In the genomic region with DNA sequence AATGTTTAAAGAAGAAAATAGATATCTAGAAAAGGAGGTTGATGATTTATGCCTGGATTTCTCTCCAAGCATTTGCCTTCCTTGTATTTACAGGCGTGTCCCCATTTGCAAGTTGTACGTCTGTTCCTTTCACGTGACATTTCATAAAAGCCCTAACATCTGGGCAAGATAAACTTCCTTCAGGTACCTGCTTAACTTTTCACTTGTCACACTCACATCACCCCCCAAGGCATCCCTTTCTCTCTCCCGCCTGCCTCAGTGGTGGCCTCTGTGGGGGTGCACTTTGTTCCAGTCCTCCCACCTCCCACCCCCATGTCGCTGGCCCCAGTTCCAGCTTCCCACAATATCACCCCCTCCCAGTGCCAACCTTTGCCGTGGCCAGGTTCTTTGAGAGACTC, we compare ENCODE assay signal across 1 cellular context.
TF ChIP-seq lines count a peak whose summit lies in the region.

No MANE protein-coding gene starts in this region.

TF ChIP-seq in GM23338, 12 proteins besides CTCF, POLR2A, EP300 and RAD21 (continued from another document):
- TF ChIP-seq, protein P1, sequence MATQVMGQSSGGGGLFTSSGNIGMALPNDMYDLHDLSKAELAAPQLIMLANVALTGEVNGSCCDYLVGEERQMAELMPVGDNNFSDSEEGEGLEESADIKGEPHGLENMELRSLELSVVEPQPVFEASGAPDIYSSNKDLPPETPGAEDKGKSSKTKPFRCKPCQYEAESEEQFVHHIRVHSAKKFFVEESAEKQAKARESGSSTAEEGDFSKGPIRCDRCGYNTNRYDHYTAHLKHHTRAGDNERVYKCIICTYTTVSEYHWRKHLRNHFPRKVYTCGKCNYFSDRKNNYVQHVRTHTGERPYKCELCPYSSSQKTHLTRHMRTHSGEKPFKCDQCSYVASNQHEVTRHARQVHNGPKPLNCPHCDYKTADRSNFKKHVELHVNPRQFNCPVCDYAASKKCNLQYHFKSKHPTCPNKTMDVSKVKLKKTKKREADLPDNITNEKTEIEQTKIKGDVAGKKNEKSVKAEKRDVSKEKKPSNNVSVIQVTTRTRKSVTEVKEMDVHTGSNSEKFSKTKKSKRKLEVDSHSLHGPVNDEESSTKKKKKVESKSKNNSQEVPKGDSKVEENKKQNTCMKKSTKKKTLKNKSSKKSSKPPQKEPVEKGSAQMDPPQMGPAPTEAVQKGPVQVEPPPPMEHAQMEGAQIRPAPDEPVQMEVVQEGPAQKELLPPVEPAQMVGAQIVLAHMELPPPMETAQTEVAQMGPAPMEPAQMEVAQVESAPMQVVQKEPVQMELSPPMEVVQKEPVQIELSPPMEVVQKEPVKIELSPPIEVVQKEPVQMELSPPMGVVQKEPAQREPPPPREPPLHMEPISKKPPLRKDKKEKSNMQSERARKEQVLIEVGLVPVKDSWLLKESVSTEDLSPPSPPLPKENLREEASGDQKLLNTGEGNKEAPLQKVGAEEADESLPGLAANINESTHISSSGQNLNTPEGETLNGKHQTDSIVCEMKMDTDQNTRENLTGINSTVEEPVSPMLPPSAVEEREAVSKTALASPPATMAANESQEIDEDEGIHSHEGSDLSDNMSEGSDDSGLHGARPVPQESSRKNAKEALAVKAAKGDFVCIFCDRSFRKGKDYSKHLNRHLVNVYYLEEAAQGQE (IDR thresholded peaks at IDR 0.05; ENCODE audit: unreplicated experiment): no peak
- no peak for TF ChIP-seq ZNF114 (CRISPR knock-in tag; IDR thresholded peaks at IDR 0.05)
- TF ChIP-seq, protein P2, sequence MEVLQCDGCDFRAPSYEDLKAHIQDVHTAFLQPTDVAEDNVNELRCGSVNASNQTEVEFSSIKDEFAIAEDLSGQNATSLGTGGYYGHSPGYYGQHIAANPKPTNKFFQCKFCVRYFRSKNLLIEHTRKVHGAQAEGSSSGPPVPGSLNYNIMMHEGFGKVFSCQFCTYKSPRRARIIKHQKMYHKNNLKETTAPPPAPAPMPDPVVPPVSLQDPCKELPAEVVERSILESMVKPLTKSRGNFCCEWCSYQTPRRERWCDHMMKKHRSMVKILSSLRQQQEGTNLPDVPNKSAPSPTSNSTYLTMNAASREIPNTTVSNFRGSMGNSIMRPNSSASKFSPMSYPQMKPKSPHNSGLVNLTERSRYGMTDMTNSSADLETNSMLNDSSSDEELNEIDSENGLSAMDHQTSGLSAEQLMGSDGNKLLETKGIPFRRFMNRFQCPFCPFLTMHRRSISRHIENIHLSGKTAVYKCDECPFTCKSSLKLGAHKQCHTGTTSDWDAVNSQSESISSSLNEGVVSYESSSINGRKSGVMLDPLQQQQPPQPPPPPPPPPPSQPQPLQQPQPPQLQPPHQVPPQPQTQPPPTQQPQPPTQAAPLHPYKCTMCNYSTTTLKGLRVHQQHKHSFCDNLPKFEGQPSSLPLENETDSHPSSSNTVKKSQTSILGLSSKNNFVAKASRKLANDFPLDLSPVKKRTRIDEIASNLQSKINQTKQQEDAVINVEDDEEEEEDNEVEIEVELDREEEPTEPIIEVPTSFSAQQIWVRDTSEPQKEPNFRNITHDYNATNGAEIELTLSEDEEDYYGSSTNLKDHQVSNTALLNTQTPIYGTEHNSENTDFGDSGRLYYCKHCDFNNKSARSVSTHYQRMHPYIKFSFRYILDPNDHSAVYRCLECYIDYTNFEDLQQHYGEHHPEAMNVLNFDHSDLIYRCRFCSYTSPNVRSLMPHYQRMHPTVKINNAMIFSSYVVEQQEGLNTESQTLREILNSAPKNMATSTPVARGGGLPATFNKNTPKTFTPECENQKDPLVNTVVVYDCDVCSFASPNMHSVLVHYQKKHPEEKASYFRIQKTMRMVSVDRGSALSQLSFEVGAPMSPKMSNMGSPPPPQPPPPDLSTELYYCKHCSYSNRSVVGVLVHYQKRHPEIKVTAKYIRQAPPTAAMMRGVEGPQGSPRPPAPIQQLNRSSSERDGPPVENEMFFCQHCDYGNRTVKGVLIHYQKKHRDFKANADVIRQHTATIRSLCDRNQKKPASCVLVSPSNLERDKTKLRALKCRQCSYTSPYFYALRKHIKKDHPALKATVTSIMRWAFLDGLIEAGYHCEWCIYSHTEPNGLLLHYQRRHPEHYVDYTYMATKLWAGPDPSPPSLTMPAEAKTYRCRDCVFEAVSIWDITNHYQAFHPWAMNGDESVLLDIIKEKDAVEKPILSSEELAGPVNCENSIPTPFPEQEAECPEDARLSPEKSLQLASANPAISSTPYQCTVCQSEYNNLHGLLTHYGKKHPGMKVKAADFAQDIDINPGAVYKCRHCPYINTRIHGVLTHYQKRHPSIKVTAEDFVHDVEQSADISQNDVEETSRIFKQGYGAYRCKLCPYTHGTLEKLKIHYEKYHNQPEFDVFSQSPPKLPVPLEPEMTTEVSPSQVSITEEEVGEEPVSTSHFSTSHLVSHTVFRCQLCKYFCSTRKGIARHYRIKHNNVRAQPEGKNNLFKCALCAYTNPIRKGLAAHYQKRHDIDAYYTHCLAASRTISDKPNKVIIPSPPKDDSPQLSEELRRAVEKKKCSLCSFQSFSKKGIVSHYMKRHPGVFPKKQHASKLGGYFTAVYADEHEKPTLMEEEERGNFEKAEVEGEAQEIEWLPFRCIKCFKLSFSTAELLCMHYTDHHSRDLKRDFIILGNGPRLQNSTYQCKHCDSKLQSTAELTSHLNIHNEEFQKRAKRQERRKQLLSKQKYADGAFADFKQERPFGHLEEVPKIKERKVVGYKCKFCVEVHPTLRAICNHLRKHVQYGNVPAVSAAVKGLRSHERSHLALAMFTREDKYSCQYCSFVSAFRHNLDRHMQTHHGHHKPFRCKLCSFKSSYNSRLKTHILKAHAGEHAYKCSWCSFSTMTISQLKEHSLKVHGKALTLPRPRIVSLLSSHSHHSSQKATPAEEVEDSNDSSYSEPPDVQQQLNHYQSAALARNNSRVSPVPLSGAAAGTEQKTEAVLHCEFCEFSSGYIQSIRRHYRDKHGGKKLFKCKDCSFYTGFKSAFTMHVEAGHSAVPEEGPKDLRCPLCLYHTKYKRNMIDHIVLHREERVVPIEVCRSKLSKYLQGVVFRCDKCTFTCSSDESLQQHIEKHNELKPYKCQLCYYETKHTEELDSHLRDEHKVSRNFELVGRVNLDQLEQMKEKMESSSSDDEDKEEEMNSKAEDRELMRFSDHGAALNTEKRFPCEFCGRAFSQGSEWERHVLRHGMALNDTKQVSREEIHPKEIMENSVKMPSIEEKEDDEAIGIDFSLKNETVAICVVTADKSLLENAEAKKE (CRISPR knock-in tag; IDR thresholded peaks at IDR 0.05): no peak
- no peak for TF ChIP-seq POLR2AphosphoS5 (IDR thresholded peaks at IDR 0.05; ENCODE audit: low read depth)
- no peak for TF ChIP-seq NANOG (IDR thresholded peaks at IDR 0.05; ENCODE audit: borderline replicate concordance)
- TF ChIP-seq STAT1 (IDR thresholded peaks at IDR 0.05; ENCODE audit: unreplicated experiment): no peak
- no peak for TF ChIP-seq JUNB (IDR thresholded peaks at IDR 0.05; ENCODE audit: unreplicated experiment)
- no peak for TF ChIP-seq ZNF331 (CRISPR knock-in tag; IDR thresholded peaks at IDR 0.05; ENCODE audit: low read depth)
- TF ChIP-seq, protein P3, sequence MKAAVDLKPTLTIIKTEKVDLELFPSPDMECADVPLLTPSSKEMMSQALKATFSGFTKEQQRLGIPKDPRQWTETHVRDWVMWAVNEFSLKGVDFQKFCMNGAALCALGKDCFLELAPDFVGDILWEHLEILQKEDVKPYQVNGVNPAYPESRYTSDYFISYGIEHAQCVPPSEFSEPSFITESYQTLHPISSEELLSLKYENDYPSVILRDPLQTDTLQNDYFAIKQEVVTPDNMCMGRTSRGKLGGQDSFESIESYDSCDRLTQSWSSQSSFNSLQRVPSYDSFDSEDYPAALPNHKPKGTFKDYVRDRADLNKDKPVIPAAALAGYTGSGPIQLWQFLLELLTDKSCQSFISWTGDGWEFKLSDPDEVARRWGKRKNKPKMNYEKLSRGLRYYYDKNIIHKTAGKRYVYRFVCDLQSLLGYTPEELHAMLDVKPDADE (IDR thresholded peaks at IDR 0.05): no peak
- TF ChIP-seq EZH2 (IDR thresholded peaks at IDR 0.05; ENCODE audit: low read depth, unreplicated experiment): no peak
TF ChIP-seq in GM23338: peak in this region for 0.
